Comparison of ENCODE assay signal across 15 cellular contexts in the genomic region with DNA sequence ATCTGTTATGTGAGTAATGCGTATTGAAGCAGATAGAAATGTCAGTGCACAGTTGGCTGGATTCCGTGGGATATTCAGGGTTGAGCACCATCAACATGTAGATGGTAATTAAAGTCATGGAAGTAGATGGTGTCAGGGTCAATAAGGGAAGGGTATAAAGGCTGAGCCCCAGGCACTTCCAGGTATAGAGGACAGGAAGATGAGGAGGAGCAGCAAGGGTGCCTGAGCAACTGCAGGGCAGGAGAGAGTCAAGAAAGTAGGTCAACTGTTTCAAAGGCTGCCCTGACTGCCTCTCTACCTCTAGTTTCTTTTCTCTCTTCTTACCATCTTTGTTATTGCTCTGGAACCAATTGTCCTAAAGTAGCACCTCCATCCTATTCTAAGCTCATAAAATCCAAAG.
A peak's percentile ranks its signal among the peaks of the same experiment; 100 is the strongest.
DNase-seq lines count a peak whose midpoint lies in the region; ATAC-seq and TF ChIP-seq lines count a peak whose summit lies in the region.
"Had no signal": no experiment of that assay in that cellular context is flagged by ENCODE, and none has a peak within 500 bp of the region (broad histone marks: within the 10 kb centered on the region; RNA-seq: fewer than 3 reads in every experiment).

No MANE protein-coding gene starts in this region.

- H3K9me3 Mint-ChIP-seq in CD4-positive, alpha-beta memory T cell: no peaks in the 10 kb centered on the region
- no peaks in the 10 kb centered on the region for H3K9me3 Mint-ChIP-seq in activated naive CD8-positive, alpha-beta T cell treated with anti-CD3 and anti-CD28 coated beads, Interleukin-2, amount 10 ng/mL, durations not matched to agents 7 days and 5 days
- H3K9me3 Mint-ChIP-seq in naive thymus-derived CD8-positive, alpha-beta T cell: no peaks in the 10 kb centered on the region

- ATAC-seq in activated naive CD8-positive, alpha-beta T cell treated with anti-CD3 and anti-CD28 coated beads, Interleukin-2, amount 10 ng/mL, durations not matched to agents 7 days and 5 days (ENCODE audit: low read depth): peak; percentile 17
- peak in 1 of 2 donors; percentile 27 for ATAC-seq in naive thymus-derived CD8-positive, alpha-beta T cell
- ATAC-seq in HG03521 (IDR thresholded peaks at IDR 0.05; ENCODE audit: unreplicated experiment): no peak
- ATAC-seq: PC-3 had no signal

- peak overlapping the region; percentile 86 to 96 (median 92) for H3K4me3 Mint-ChIP-seq in CD4-positive, alpha-beta memory T cell
- peak overlapping the region; percentile 88 for H3K4me3 Mint-ChIP-seq in activated naive CD8-positive, alpha-beta T cell treated with anti-CD3 and anti-CD28 coated beads, Interleukin-2, amount 10 ng/mL, durations not matched to agents 7 days and 5 days
- H3K4me3 Mint-ChIP-seq in naive thymus-derived CD8-positive, alpha-beta T cell: peak overlapping the region; percentile 70 to 93 (median 84)

- no peaks in the 10 kb centered on the region for H3K9me3 ChIP-seq in CD4-positive, alpha-beta memory T cell (ENCODE audit: control insufficient read depth in 1 of 2, low read length in 2 of 2)
- H3K9me3 ChIP-seq in HEK293 (ENCODE audit: control insufficient read depth, insufficient read depth, low read depth, low read length): no peaks in the 10 kb centered on the region
- no peaks in the 10 kb centered on the region for H3K9me3 ChIP-seq in BE2C
- H3K9me3 ChIP-seq: HAP-1, right atrium auricular region had no signal

- no peaks in the 10 kb centered on the region for H3K27me3 Mint-ChIP-seq in CD4-positive, alpha-beta memory T cell
- no peaks in the 10 kb centered on the region for H3K27me3 Mint-ChIP-seq in activated naive CD8-positive, alpha-beta T cell treated with anti-CD3 and anti-CD28 coated beads, Interleukin-2, amount 10 ng/mL, durations not matched to agents 7 days and 5 days
- H3K27me3 Mint-ChIP-seq in naive thymus-derived CD8-positive, alpha-beta T cell: no peaks in the 10 kb centered on the region

- peak overlapping the region; percentile 52 for H3K27ac ChIP-seq in CD4-positive, alpha-beta memory T cell (ENCODE audit: low read depth, low read length)
- no peak overlapping the region for H3K27ac ChIP-seq in HEK293 (ENCODE audit: extremely low read depth, low read depth, low read length)
- H3K27ac ChIP-seq: right atrium auricular region had no signal

- peak in 4 of 5 donors; percentile 31 to 44 (median 38) for DNase-seq in CD4-positive, alpha-beta memory T cell
- DNase-seq in activated naive CD8-positive, alpha-beta T cell treated with anti-CD3 and anti-CD28 coated beads, Interleukin-2, amount 10 ng/mL, durations not matched to agents 7 days and 5 days: no peak
- DNase-seq in naive thymus-derived CD8-positive, alpha-beta T cell: peak in 1 of 10 donors; percentile 19
- DNase-seq in GM13977 (ENCODE audit: low spot score) (no peak), BE2C (no peak), NCI-H1417 (lab: John Stamatoyannopoulos, UW) (no peak)
- DNase-seq: anterior cingulate cortex, C1 segment of cervical spinal cord, foreskin fibroblast, NCI-H1048, PC-3 had no signal

- H3K27me3 ChIP-seq in CD4-positive, alpha-beta memory T cell (ENCODE audit: insufficient read depth, low read length): no peaks in the 10 kb centered on the region
- H3K27me3 ChIP-seq in BE2C: no peaks in the 10 kb centered on the region
- H3K27me3 ChIP-seq: right atrium auricular region had no signal

- no peak for TF ChIP-seq CTCF in HEK293 (tag by site-specific recombination; IDR thresholded peaks at IDR 0.05)
- TF ChIP-seq CTCF in GM13977 (IDR thresholded peaks at IDR 0.05; ENCODE audit: extremely low read depth, insufficient read depth, missing control alignments): no peak
- no peak for TF ChIP-seq CTCF in BE2C (IDR thresholded peaks at IDR 0.05; ENCODE audit: low read depth, low read length)

- POLR2A ChIA-PET in CD4-positive, alpha-beta memory T cell (lab: Charles Lee; ENCODE audit: partially characterized antibody): interaction anchor here (0.9 to 17.9 kb wide), 16 partner anchors 11 to 110 kb away, joined by 3 to 251 read pairs (median 4); no protein-coding TSS in a partner anchor
- POLR2A ChIA-PET in HEK293 (lab: Yijun Ruan, JAX): no interaction called here
- POLR2A ChIA-PET in activated naive CD8-positive, alpha-beta T cell treated with anti-CD3 and anti-CD28 coated beads, Interleukin-2, amount 10 ng/mL, durations not matched to agents 7 days and 5 days (lab: Charles Lee): interaction anchor here (0.9 to 7.2 kb wide), 7 partner anchors 10 to 109 kb away, joined by 3 to 41 read pairs (median 4); no protein-coding TSS in a partner anchor
- POLR2A ChIA-PET in naive thymus-derived CD8-positive, alpha-beta T cell (lab: Charles Lee): interaction anchor here (0.8 to 5.2 kb wide), 4 partner anchors 28 to 108 kb away, joined by 3 to 26 read pairs (median 8); no protein-coding TSS in a partner anchor

- in situ Hi-C loops in GM13977 (cut with MboI; ENCODE audit: low pct_unique_long_range_greater_than_20kb, low sequenced_read_pairs, unreplicated experiment): no loop called here

- peaks cover 71% of the 10 kb centered on the region for H3K4me1 ChIP-seq in CD4-positive, alpha-beta memory T cell (ENCODE audit: insufficient read depth, low read length)
- H3K4me1 ChIP-seq in HEK293 (ENCODE audit: control insufficient read depth, insufficient read depth, low read length) (no peaks in the 10 kb centered on the region), BE2C (peaks cover 10% of the 10 kb centered on the region)
- H3K4me1 ChIP-seq: HAP-1 had no signal

- H3K4me3 ChIP-seq in CD4-positive, alpha-beta memory T cell (ENCODE audit: low read length in 2 of 2): peak overlapping the region; percentile 65 to 83
- no peak overlapping the region for H3K4me3 ChIP-seq in HEK293 (ENCODE audit: low read depth, low read length)
- H3K4me3 ChIP-seq in BE2C (ENCODE audit: low read depth, low read length): no peak overlapping the region
- H3K4me3 ChIP-seq: HAP-1, right atrium auricular region had no signal

- intact Hi-C loops in CD4-positive, alpha-beta memory T cell (cut with micrococcal nuclease): loop anchor here (1.0 to 5.0 kb wide), 2 partner anchors 40 to 84 kb away; partner anchors contain the start of gene MICAL2

- no peaks in the 10 kb centered on the region for H3K36me3 ChIP-seq in CD4-positive, alpha-beta memory T cell (ENCODE audit: insufficient read depth, low read length)
- H3K36me3 ChIP-seq in HEK293 (ENCODE audit: control insufficient read depth in 2 of 2, insufficient read depth in 1 of 2, low read length in 2 of 2) (no peaks in the 10 kb centered on the region), BE2C (no peaks in the 10 kb centered on the region)
- H3K36me3 ChIP-seq: HAP-1, right atrium auricular region had no signal

- peak overlapping the region; percentile 87 to 98 (median 98) for H3K27ac Mint-ChIP-seq in CD4-positive, alpha-beta memory T cell
- peak overlapping the region; percentile 99 for H3K27ac Mint-ChIP-seq in activated naive CD8-positive, alpha-beta T cell treated with anti-CD3 and anti-CD28 coated beads, Interleukin-2, amount 10 ng/mL, durations not matched to agents 7 days and 5 days
- peak overlapping the region; percentile 93 to 98 (median 95) for H3K27ac Mint-ChIP-seq in naive thymus-derived CD8-positive, alpha-beta T cell

- CTCF ChIA-PET in CD4-positive, alpha-beta memory T cell (lab: Charles Lee; ENCODE audit: partially characterized antibody): interaction anchor here (1.3 to 6.2 kb wide), 7 partner anchors 12 to 109 kb away, joined by 4 to 54 read pairs (median 14); no protein-coding TSS in a partner anchor
- CTCF ChIA-PET in HEK293 (lab: Yijun Ruan, JAX): no interaction called here

- H3K4me1 Mint-ChIP-seq in CD4-positive, alpha-beta memory T cell: peaks cover 51 to 83% (median 73%) of the 10 kb centered on the region in 4 donors
- H3K4me1 Mint-ChIP-seq in activated naive CD8-positive, alpha-beta T cell treated with anti-CD3 and anti-CD28 coated beads, Interleukin-2, amount 10 ng/mL, durations not matched to agents 7 days and 5 days: peaks cover 48% of the 10 kb centered on the region
- H3K4me1 Mint-ChIP-seq in naive thymus-derived CD8-positive, alpha-beta T cell: peaks cover 43 to 86% (median 71%) of the 10 kb centered on the region in 4 donors

- peaks cover 0 to 4% of the 10 kb centered on the region in 2 donors for H3K36me3 Mint-ChIP-seq in CD4-positive, alpha-beta memory T cell
- H3K36me3 Mint-ChIP-seq in activated naive CD8-positive, alpha-beta T cell treated with anti-CD3 and anti-CD28 coated beads, Interleukin-2, amount 10 ng/mL, durations not matched to agents 7 days and 5 days: peaks cover 12% of the 10 kb centered on the region
- H3K36me3 Mint-ChIP-seq in naive thymus-derived CD8-positive, alpha-beta T cell: no peaks in the 10 kb centered on the region

TF ChIP-seq in HEK293, 187 proteins besides CTCF, POLR2A, EP300 and RAD21:
- TF ChIP-seq ZNF214 (tag by site-specific recombination; IDR thresholded peaks at IDR 0.05; ENCODE audit: borderline replicate concordance): no peak
- 0 out of 2 replicates have a peak, but pooled peaks have one; percentile 30 for TF ChIP-seq ZNF133 (tag by site-specific recombination; IDR thresholded peaks at IDR 0.05)

Comparison
In these comparisons a context has a peak if more than half of its experiments do, and no peak if none do; other contexts are left out.
1. DNase-seq: peak in CD4-positive, alpha-beta memory T cell (4 of 5); none in activated naive CD8-positive, alpha-beta T cell treated with anti-CD3 and anti-CD28 coated beads, Interleukin-2, amount 10 ng/mL, durations not matched to agents 7 days and 5 days (single experiment), GM13977 (single experiment), BE2C (single experiment) and NCI-H1417 (0 of 3).
2. H3K4me3 ChIP-seq: peak in CD4-positive, alpha-beta memory T cell (2 of 2); none in HEK293 (single experiment) and BE2C (single experiment).
3. Peak in every context shown above with its lines, with median percentiles within 50 percentile points of each other: H3K27ac Mint-ChIP-seq and H3K4me3 Mint-ChIP-seq.